Comparison of ENCODE assay signal across 34 cellular contexts in the genomic region with DNA sequence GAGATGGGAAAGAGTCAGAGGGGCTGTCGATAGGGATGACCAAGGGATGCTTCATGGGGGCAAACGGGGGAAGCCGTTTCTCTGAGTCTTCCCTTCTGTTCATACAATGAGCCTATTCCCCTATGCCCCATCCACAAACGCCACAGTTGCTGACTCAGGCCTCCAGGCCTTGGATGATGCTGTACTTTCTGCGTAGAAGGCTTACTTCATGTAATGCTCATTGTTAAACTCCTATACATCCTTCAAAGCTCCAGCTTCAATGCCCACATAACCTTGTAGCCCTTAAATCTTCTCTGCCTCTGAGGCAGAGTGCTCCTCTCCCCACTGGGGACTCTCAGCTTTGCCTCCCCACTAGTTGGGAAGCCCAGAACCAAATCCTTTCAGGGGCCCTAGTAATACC.
"Had no signal": no experiment of that assay in that cellular context is flagged by ENCODE, and none has a peak within 500 bp of the region (broad histone marks: within the 10 kb centered on the region; RNA-seq: fewer than 3 reads in every experiment).

No MANE protein-coding gene starts in this region.

- H3K27me3 ChIP-seq: adrenal gland, body of pancreas, cardiac muscle cell, dorsolateral prefrontal cortex had no signal

- H3K4me3 Mint-ChIP-seq: activated CD4-positive, alpha-beta memory T cell treated with anti-CD3 and anti-CD28 coated beads for 36 hours; activated CD4-positive, alpha-beta T cell treated with anti-CD3 and anti-CD28 coated beads for 36 hours; activated CD4-positive, alpha-beta T cell treated with anti-CD3 and anti-CD28 coated beads, Interleukin-2, amount 10 ng/mL, durations not matched to agents 24 days and 14 days; activated CD8-positive, alpha-beta memory T cell treated with anti-CD3 and anti-CD28 coated beads, Interleukin-2, amount 10 ng/mL, durations not matched to agents 7 days and 5 days; activated CD8-positive, alpha-beta T cell treated with anti-CD3 and anti-CD28 coated beads, Interleukin-2, amount 10 ng/mL, durations not matched to agents 7 days and 5 days; activated naive CD4-positive, alpha-beta T cell treated with anti-CD3 and anti-CD28 coated beads for 36 hours; activated naive CD4-positive, alpha-beta T cell treated with anti-CD3 and anti-CD28 coated beads, Interleukin-2, amount 50 U/mL, for 24 hours; activated naive CD8-positive, alpha-beta T cell treated with anti-CD3 and anti-CD28 coated beads for 36 hours; activated naive CD8-positive, alpha-beta T cell treated with anti-CD3 and anti-CD28 coated beads, Interleukin-2, amount 50 U/mL, for 24 hours; activated T-helper 1 cell treated with anti-CD3 and anti-CD28 coated beads, Interleukin-12 subunit alpha, Interleukin-12 subunit beta, Interleukin-2, Interleukin-4 antibody, amounts not matched to agents 30 ng/mL and 10 ng/mL and 1 ng/mL, durations not matched to agents 14 hours and 24 hours and 36 hours; dendritic cell treated with granulocyte-macrophage colony-stimulating factor and Interleukin-4, amounts not matched to agents 40 ng/mL and 50 ng/mL, for 4 days; endodermal cell had no signal

- H3K27me3 Mint-ChIP-seq: activated CD4-positive, alpha-beta T cell treated with anti-CD3 and anti-CD28 coated beads for 36 hours; activated CD4-positive, alpha-beta T cell treated with anti-CD3 and anti-CD28 coated beads, Interleukin-2, amount 10 ng/mL, durations not matched to agents 24 days and 14 days; activated CD8-positive, alpha-beta memory T cell treated with anti-CD3 and anti-CD28 coated beads, Interleukin-2, amount 10 ng/mL, durations not matched to agents 7 days and 5 days; activated naive CD4-positive, alpha-beta T cell treated with anti-CD3 and anti-CD28 coated beads, Interleukin-2, amount 50 U/mL, for 24 hours; activated naive CD8-positive, alpha-beta T cell treated with anti-CD3 and anti-CD28 coated beads for 36 hours; activated naive CD8-positive, alpha-beta T cell treated with anti-CD3 and anti-CD28 coated beads, Interleukin-2, amount 50 U/mL, for 24 hours; dendritic cell treated with granulocyte-macrophage colony-stimulating factor and Interleukin-4, amounts not matched to agents 40 ng/mL and 50 ng/mL, for 4 days had no signal

- H3K9me3 ChIP-seq: adrenal gland, body of pancreas had no signal

- H3K9me3 Mint-ChIP-seq: activated CD4-positive, alpha-beta memory T cell treated with anti-CD3 and anti-CD28 coated beads for 36 hours; activated CD4-positive, alpha-beta T cell treated with anti-CD3 and anti-CD28 coated beads, Interleukin-2, amount 10 ng/mL, durations not matched to agents 24 days and 14 days; activated naive CD4-positive, alpha-beta T cell treated with anti-CD3 and anti-CD28 coated beads for 36 hours; activated naive CD4-positive, alpha-beta T cell treated with anti-CD3 and anti-CD28 coated beads, Interleukin-2, amount 50 U/mL, for 24 hours; activated naive CD8-positive, alpha-beta T cell treated with anti-CD3 and anti-CD28 coated beads for 36 hours; activated naive CD8-positive, alpha-beta T cell treated with anti-CD3 and anti-CD28 coated beads, Interleukin-2, amount 50 U/mL, for 24 hours; activated T-helper 1 cell treated with anti-CD3 and anti-CD28 coated beads, Interleukin-12 subunit alpha, Interleukin-12 subunit beta, Interleukin-2, Interleukin-4 antibody, amounts not matched to agents 30 ng/mL and 10 ng/mL and 1 ng/mL, durations not matched to agents 14 hours and 24 hours and 36 hours; activated T-helper 2 cell treated with anti-CD3 and anti-CD28 coated beads, Interferon-gamma antibody, Interleukin-2, Interleukin-4, amounts not matched to agents 10 μg/mL and 5 μg/mL and 100 μg/mL, durations not matched to agents 14 hours and 24 hours and 36 hours; dendritic cell treated with granulocyte-macrophage colony-stimulating factor and Interleukin-4, amounts not matched to agents 40 ng/mL and 50 ng/mL, for 4 days had no signal

- H3K4me1 Mint-ChIP-seq: activated CD4-positive, alpha-beta T cell treated with anti-CD3 and anti-CD28 coated beads, Interleukin-2, amount 10 ng/mL, durations not matched to agents 24 days and 14 days; activated naive CD4-positive, alpha-beta T cell treated with anti-CD3 and anti-CD28 coated beads, Interleukin-2, amount 50 U/mL, for 24 hours; endodermal cell had no signal

- H3K36me3 Mint-ChIP-seq: activated CD4-positive, alpha-beta memory T cell treated with anti-CD3 and anti-CD28 coated beads for 36 hours; activated CD8-positive, alpha-beta memory T cell treated with anti-CD3 and anti-CD28 coated beads, Interleukin-2, amount 10 ng/mL, durations not matched to agents 7 days and 5 days; activated naive CD8-positive, alpha-beta T cell treated with anti-CD3 and anti-CD28 coated beads for 36 hours had no signal

- H3K4me3 ChIP-seq: adrenal gland, body of pancreas, cardiac muscle cell, coronary artery, dorsolateral prefrontal cortex had no signal

- H3K4me1 ChIP-seq: adrenal gland, body of pancreas had no signal

- H3K27ac ChIP-seq: adrenal gland, body of pancreas, cardiac muscle cell, coronary artery, dorsolateral prefrontal cortex had no signal

- DNase-seq: activated CD4-positive, alpha-beta memory T cell treated with anti-CD3 and anti-CD28 coated beads for 36 hours; activated CD4-positive, alpha-beta T cell treated with anti-CD3 and anti-CD28 coated beads for 36 hours; activated CD4-positive, alpha-beta T cell treated with anti-CD3 and anti-CD28 coated beads, Interleukin-2, amount 10 ng/mL, durations not matched to agents 24 days and 14 days; activated CD4-positive, CD25-positive, alpha-beta regulatory T cell; activated CD4-positive, CD25-positive, alpha-beta regulatory T cell treated with anti-CD3 and anti-CD28 coated beads, Interleukin-2, amount 50 U/mL, for 72 hours; activated CD8-positive, alpha-beta memory T cell treated with anti-CD3 and anti-CD28 coated beads, Interleukin-2, amount 10 ng/mL, durations not matched to agents 7 days and 5 days; activated CD8-positive, alpha-beta memory T cell treated with anti-CD3 and anti-CD28 coated beads, Interleukin-2, amount 50 U/mL, for 4 hours; activated CD8-positive, alpha-beta T cell treated with anti-CD3 and anti-CD28 coated beads, Interleukin-2, amount 10 ng/mL, durations not matched to agents 7 days and 5 days; activated effector memory CD4-positive, alpha-beta T cell treated with anti-CD3 and anti-CD28 coated beads, Interleukin-2, amount 50 U/mL, for 16 hours; activated naive CD4-positive, alpha-beta T cell treated with anti-CD3 and anti-CD28 coated beads for 36 hours; activated naive CD8-positive, alpha-beta T cell treated with anti-CD3 and anti-CD28 coated beads for 36 hours; activated naive CD8-positive, alpha-beta T cell treated with anti-CD3 and anti-CD28 coated beads, Interleukin-2, amount 50 U/mL, for 24 hours; activated T-cell treated with anti-CD3 and anti-CD28 coated beads, Interleukin-2, amount 50 U/mL, for 1 hour; activated T-cell treated with anti-CD3 and anti-CD28 coated beads, Interleukin-2, amount 50 U/mL, for 48 hours; adrenal gland; amygdala; aorta; body of pancreas; central memory CD4-positive, alpha-beta T cell; cerebellar nuclear complex; dorsolateral prefrontal cortex; effector memory CD4-positive, alpha-beta T cell; endodermal cell; foreskin fibroblast; head of caudate nucleus; T-helper 2 cell had no signal

- ATAC-seq: activated CD4-positive, alpha-beta T cell treated with anti-CD3 and anti-CD28 coated beads for 36 hours; activated CD8-positive, alpha-beta memory T cell treated with anti-CD3 and anti-CD28 coated beads, Interleukin-2, amount 10 ng/mL, durations not matched to agents 7 days and 5 days; activated CD8-positive, alpha-beta T cell treated with anti-CD3 and anti-CD28 coated beads, Interleukin-2, amount 10 ng/mL, durations not matched to agents 7 days and 5 days; activated naive CD8-positive, alpha-beta T cell treated with anti-CD3 and anti-CD28 coated beads, Interleukin-2, amount 50 U/mL, for 24 hours; body of pancreas; esophagus mucosa had no signal

- FAIRE-seq: frontal cortex had no signal

- H3K27ac Mint-ChIP-seq: activated CD4-positive, alpha-beta memory T cell treated with anti-CD3 and anti-CD28 coated beads for 36 hours; activated CD4-positive, alpha-beta T cell treated with anti-CD3 and anti-CD28 coated beads for 36 hours; activated CD4-positive, alpha-beta T cell treated with anti-CD3 and anti-CD28 coated beads, Interleukin-2, amount 10 ng/mL, durations not matched to agents 24 days and 14 days; activated CD8-positive, alpha-beta memory T cell treated with anti-CD3 and anti-CD28 coated beads, Interleukin-2, amount 10 ng/mL, durations not matched to agents 7 days and 5 days; activated CD8-positive, alpha-beta T cell treated with anti-CD3 and anti-CD28 coated beads, Interleukin-2, amount 10 ng/mL, durations not matched to agents 7 days and 5 days; activated naive CD4-positive, alpha-beta T cell treated with anti-CD3 and anti-CD28 coated beads for 36 hours; activated naive CD8-positive, alpha-beta T cell treated with anti-CD3 and anti-CD28 coated beads for 36 hours; activated naive CD8-positive, alpha-beta T cell treated with anti-CD3 and anti-CD28 coated beads, Interleukin-2, amount 50 U/mL, for 24 hours; activated T-helper 1 cell treated with anti-CD3 and anti-CD28 coated beads, Interleukin-12 subunit alpha, Interleukin-12 subunit beta, Interleukin-2, Interleukin-4 antibody, amounts not matched to agents 30 ng/mL and 10 ng/mL and 1 ng/mL, durations not matched to agents 14 hours and 24 hours and 36 hours; activated T-helper 2 cell treated with anti-CD3 and anti-CD28 coated beads, Interferon-gamma antibody, Interleukin-2, Interleukin-4, amounts not matched to agents 10 μg/mL and 5 μg/mL and 100 μg/mL, durations not matched to agents 14 hours and 24 hours and 36 hours; dendritic cell treated with granulocyte-macrophage colony-stimulating factor and Interleukin-4, amounts not matched to agents 40 ng/mL and 50 ng/mL, for 4 days; endodermal cell had no signal
